8 cellular contexts compared by ENCODE assay signal in the genomic region with DNA sequence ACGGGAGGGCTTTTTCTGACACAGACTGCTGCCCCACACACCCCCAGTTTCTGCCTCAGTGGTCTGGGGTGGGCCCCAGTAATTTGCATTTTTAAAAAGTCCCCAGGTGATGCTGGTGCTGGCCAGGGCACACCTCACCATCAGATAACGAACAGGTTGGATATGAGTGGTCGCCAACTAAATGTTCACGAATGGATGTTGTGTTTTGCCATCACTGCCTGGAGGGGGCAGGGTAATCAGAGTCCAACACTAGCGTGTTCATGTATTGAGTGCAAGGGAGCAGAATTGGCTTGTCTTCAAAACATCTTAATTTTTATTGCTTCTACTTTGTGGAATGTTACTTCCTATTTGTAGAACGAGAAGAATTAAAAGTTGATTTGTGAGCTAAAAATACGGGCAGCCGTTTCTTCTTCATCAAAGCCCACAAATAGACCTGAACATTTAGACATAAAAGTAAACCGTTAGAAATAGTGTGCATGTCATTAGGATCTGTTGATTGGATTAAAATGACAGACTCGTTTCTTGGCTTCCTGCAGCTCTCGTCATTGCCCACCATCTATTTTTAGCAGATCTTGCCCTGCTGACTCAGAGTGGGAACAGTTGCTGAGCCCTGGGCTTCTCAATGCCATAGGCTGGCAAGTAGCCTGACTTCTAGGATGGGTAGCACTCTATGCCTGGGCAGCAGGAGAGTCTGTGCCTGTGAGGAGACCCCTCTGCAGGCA. TPM values are rescaled to one million over a fixed set of nuclear protein-coding genes. Genes with fewer than 3 reads are reported as not detected.
DNase-seq lines count a peak whose midpoint lies in the region; ATAC-seq lines count a peak whose summit lies in the region.

No MANE protein-coding gene starts in this region.

- H3K27ac ChIP-seq in angular gyrus (ENCODE audit: low read depth, low read length), result peak overlapping the region; percentile 8

- intact Hi-C loops in Right ventricle myocardium inferior (cut with DNase I), result no loop called here
- intact Hi-C loops in cardiac septum (cut with DNase I), result loop anchor here (5.0 kb wide), 1 partner anchor 213 kb away; no protein-coding TSS in a partner anchor

- ATAC-seq in Right ventricle myocardium inferior (peak; percentile 74), HG03097 (IDR thresholded peaks at IDR 0.05; ENCODE audit: low FRiP score, unreplicated experiment) (peak; percentile 54)

- DNase-seq in Right ventricle myocardium inferior (ENCODE audit: missing footprints) (no peak), cardiac septum (ENCODE audit: low spot score) (no peak), SIG-M5 treated with dmso at 0.1 percent for 504 hours (lab: John Stamatoyannopoulos, UW; ENCODE audit: unreplicated experiment) (peak; percentile 94), hypothalamus (lab: John Stamatoyannopoulos, UW) (peak in 28 of 51 donors; percentile 11 to 67 (median 35)), putamen (ENCODE audit: low spot score) (no peak)
- DNase-seq in stimulated activated naive CD4-positive, alpha-beta T cell treated with Interleukin-2 at 50 U/mL for 16 hours (lab: John Stamatoyannopoulos, UW), result peak; percentile 69

RNA-seq across cellular contexts. Expression of gene NCK2, which starts 45.2 kb away (rescaled TPM):
- total RNA-seq in Right ventricle myocardium inferior (32.9 TPM), cardiac septum (33.2 TPM)

Comparison
In these comparisons a context has a peak if more than half of its experiments do, and no peak if none do; other contexts are left out.
1. DNase-seq: peak in SIG-M5 treated with dmso at 0.1 percent for 504 hours (single experiment), hypothalamus (28 of 51) and stimulated activated naive CD4-positive, alpha-beta T cell treated with Interleukin-2 at 50 U/mL for 16 hours (single experiment); none in Right ventricle myocardium inferior (single experiment), cardiac septum (single experiment) and putamen (single experiment).